In genomic region chr6:93900142-93900541, GRCh38 we compare ENCODE assay signal across 28 cellular contexts.
"Had no signal": no experiment of that assay in that cellular context is flagged by ENCODE, and none has a peak within 500 bp of the region (broad histone marks: within the 10 kb centered on the region; RNA-seq: fewer than 3 reads in every experiment).

No MANE protein-coding gene starts in this region.

- H3K27ac Mint-ChIP-seq: stimulated activated effector memory CD8-positive, alpha-beta T cell treated with anti-CD3 and anti-CD28 coated beads, Interleukin-12 subunit alpha, Interleukin-12 subunit beta, amount 100 ng/mL, for 72 hours; stimulated activated memory B cell treated with anti-CD40 and anti-IgM and Interleukin-4, amounts not matched to agents 10 μg/mL and 1 μg/mL and 100 μg/mL, for 72 hours; stimulated activated naive B cell treated with anti-CD40 and anti-IgM and Interleukin-4, amounts not matched to agents 10 μg/mL and 1 μg/mL and 100 μg/mL, for 72 hours; stimulated activated naive CD8-positive, alpha-beta T cell treated with anti-CD3 and anti-CD28 coated beads, Interleukin-15, amount 100 ng/mL, for 72 hours; stimulated activated naive CD8-positive, alpha-beta T cell treated with anti-CD3 and anti-CD28 coated beads, Interleukin-15, Interleukin-2, amounts not matched to agents 100 ng/mL and 50 ng/mL, for 24 hours; type B pancreatic cell had no signal

- H3K27me3 Mint-ChIP-seq: stimulated activated memory B cell treated with anti-CD40 and anti-IgM and Interleukin-4, amounts not matched to agents 10 μg/mL and 1 μg/mL and 100 μg/mL, for 72 hours; stimulated activated naive B cell treated with anti-CD40 and anti-IgM and Interleukin-4, amounts not matched to agents 10 μg/mL and 1 μg/mL and 100 μg/mL, for 72 hours; stimulated activated naive CD8-positive, alpha-beta T cell treated with anti-CD3 and anti-CD28 coated beads, Interleukin-15, amount 100 ng/mL, for 72 hours; stimulated activated naive CD8-positive, alpha-beta T cell treated with anti-CD3 and anti-CD28 coated beads, Interleukin-15, Interleukin-2, amounts not matched to agents 100 ng/mL and 50 ng/mL, for 24 hours; type B pancreatic cell had no signal

- DNase-seq: stimulated activated CD4-positive, alpha-beta T cell treated with anti-CD3 and anti-CD28 coated beads, Interleukin-2, amount 100 ng/mL, for 48 hours; stimulated activated CD4-positive, alpha-beta T cell treated with anti-CD3 and anti-CD28 coated beads, Interleukin-4, amount 100 ng/mL, for 1 hour; stimulated activated CD4-positive, alpha-beta T cell treated with anti-CD3 and anti-CD28 coated beads, Interleukin-4, amount 100 ng/mL, for 24 hours; stimulated activated CD4-positive, alpha-beta T cell treated with anti-CD3 and anti-CD28 coated beads, Interleukin-4, amount 100 ng/mL, for 4 hours; stimulated activated CD8-positive, alpha-beta memory T cell treated with anti-CD3 and anti-CD28 coated beads, Interleukin-4, amount 100 ng/mL, for 48 hours; stimulated activated naive B cell treated with anti-CD40 and anti-IgM and Interleukin-4, amounts not matched to agents 10 μg/mL and 1 μg/mL and 100 μg/mL, for 72 hours; stimulated activated naive CD4-positive, alpha-beta T cell; stimulated activated naive CD4-positive, alpha-beta T cell treated with Interleukin-2 at 50 U/mL for 16 hours; stimulated activated naive CD8-positive, alpha-beta T cell treated with anti-CD3 and anti-CD28 coated beads, Interleukin-15, amount 100 ng/mL, for 72 hours; stimulated activated naive CD8-positive, alpha-beta T cell treated with anti-CD3 and anti-CD28 coated beads, Interleukin-15, Interleukin-2, amounts not matched to agents 100 U/mL and 50 U/mL, for 24 hours; stomach; substantia nigra; testis; thyroid gland; tibial artery; transverse colon; trophoblast cell; upper lobe of left lung; upper lobe of right lung; uterus had no signal

- H3K27ac ChIP-seq: stomach, suprapubic skin, testis, thoracic aorta, thyroid gland, tibial artery, tibial nerve, transverse colon, upper lobe of left lung, upper lobe of right lung, uterus, vagina had no signal

- H3K9me3 ChIP-seq: stomach, suprapubic skin, testis, thoracic aorta, thyroid gland, tibial artery, tibial nerve, transverse colon, upper lobe of left lung, upper lobe of right lung, uterus, vagina had no signal

- H3K27me3 ChIP-seq: stomach, suprapubic skin, testis, thyroid gland, tibial artery, tibial nerve, transverse colon, upper lobe of left lung, upper lobe of right lung, uterus, vagina had no signal

- H3K4me1 ChIP-seq: stomach, suprapubic skin, testis, thyroid gland, tibial artery, tibial nerve, transverse colon, upper lobe of left lung, upper lobe of right lung, uterus, vagina had no signal

- H3K4me3 ChIP-seq: stomach, suprapubic skin, testis, thoracic aorta, thyroid gland, tibial artery, tibial nerve, transverse colon, upper lobe of left lung, upper lobe of right lung, uterus, vagina had no signal

- ATAC-seq: stimulated activated effector memory CD8-positive, alpha-beta T cell treated with anti-CD3 and anti-CD28 coated beads, Interleukin-12 subunit alpha, Interleukin-12 subunit beta, amount 100 ng/mL, for 72 hours; stimulated activated memory B cell treated with anti-CD40 and anti-IgM and Interleukin-4, amounts not matched to agents 10 μg/mL and 1 μg/mL and 100 μg/mL, for 72 hours; stimulated activated naive B cell treated with anti-CD40 and anti-IgM and Interleukin-4, amounts not matched to agents 10 μg/mL and 1 μg/mL and 100 μg/mL, for 72 hours; stimulated activated naive CD8-positive, alpha-beta T cell treated with anti-CD3 and anti-CD28 coated beads, Interleukin-15, amount 100 ng/mL, for 72 hours; stimulated activated naive CD8-positive, alpha-beta T cell treated with anti-CD3 and anti-CD28 coated beads, Interleukin-15, Interleukin-2, amounts not matched to agents 100 U/mL and 50 U/mL, for 24 hours; upper lobe of right lung had no signal

- H3K9me3 Mint-ChIP-seq: type B pancreatic cell had no signal

- H3K36me3 Mint-ChIP-seq: stimulated activated effector memory CD8-positive, alpha-beta T cell treated with anti-CD3 and anti-CD28 coated beads, Interleukin-12 subunit alpha, Interleukin-12 subunit beta, amount 100 ng/mL, for 72 hours; stimulated activated memory B cell treated with anti-CD40 and anti-IgM and Interleukin-4, amounts not matched to agents 10 μg/mL and 1 μg/mL and 100 μg/mL, for 72 hours; stimulated activated naive B cell treated with anti-CD40 and anti-IgM and Interleukin-4, amounts not matched to agents 10 μg/mL and 1 μg/mL and 100 μg/mL, for 72 hours; type B pancreatic cell had no signal

- H3K4me3 Mint-ChIP-seq: stimulated activated effector memory CD8-positive, alpha-beta T cell treated with anti-CD3 and anti-CD28 coated beads, Interleukin-12 subunit alpha, Interleukin-12 subunit beta, amount 100 ng/mL, for 72 hours; stimulated activated memory B cell treated with anti-CD40 and anti-IgM and Interleukin-4, amounts not matched to agents 10 μg/mL and 1 μg/mL and 100 μg/mL, for 72 hours; stimulated activated naive B cell treated with anti-CD40 and anti-IgM and Interleukin-4, amounts not matched to agents 10 μg/mL and 1 μg/mL and 100 μg/mL, for 72 hours; stimulated activated naive CD8-positive, alpha-beta T cell treated with anti-CD3 and anti-CD28 coated beads, Interleukin-15, amount 100 ng/mL, for 72 hours; stimulated activated naive CD8-positive, alpha-beta T cell treated with anti-CD3 and anti-CD28 coated beads, Interleukin-15, Interleukin-2, amounts not matched to agents 100 ng/mL and 50 ng/mL, for 24 hours; type B pancreatic cell had no signal

- H3K36me3 ChIP-seq: stomach, suprapubic skin, thoracic aorta, thyroid gland, tibial artery, tibial nerve, transverse colon, upper lobe of left lung, upper lobe of right lung, uterus, vagina had no signal

- H3K4me1 Mint-ChIP-seq: stimulated activated effector memory CD8-positive, alpha-beta T cell treated with anti-CD3 and anti-CD28 coated beads, Interleukin-12 subunit alpha, Interleukin-12 subunit beta, amount 100 ng/mL, for 72 hours; stimulated activated memory B cell treated with anti-CD40 and anti-IgM and Interleukin-4, amounts not matched to agents 10 μg/mL and 1 μg/mL and 100 μg/mL, for 72 hours; stimulated activated naive B cell treated with anti-CD40 and anti-IgM and Interleukin-4, amounts not matched to agents 10 μg/mL and 1 μg/mL and 100 μg/mL, for 72 hours; stimulated activated naive CD8-positive, alpha-beta T cell treated with anti-CD3 and anti-CD28 coated beads, Interleukin-15, amount 100 ng/mL, for 72 hours had no signal
